28 cellular contexts compared by ENCODE assay signal in the genomic region with DNA sequence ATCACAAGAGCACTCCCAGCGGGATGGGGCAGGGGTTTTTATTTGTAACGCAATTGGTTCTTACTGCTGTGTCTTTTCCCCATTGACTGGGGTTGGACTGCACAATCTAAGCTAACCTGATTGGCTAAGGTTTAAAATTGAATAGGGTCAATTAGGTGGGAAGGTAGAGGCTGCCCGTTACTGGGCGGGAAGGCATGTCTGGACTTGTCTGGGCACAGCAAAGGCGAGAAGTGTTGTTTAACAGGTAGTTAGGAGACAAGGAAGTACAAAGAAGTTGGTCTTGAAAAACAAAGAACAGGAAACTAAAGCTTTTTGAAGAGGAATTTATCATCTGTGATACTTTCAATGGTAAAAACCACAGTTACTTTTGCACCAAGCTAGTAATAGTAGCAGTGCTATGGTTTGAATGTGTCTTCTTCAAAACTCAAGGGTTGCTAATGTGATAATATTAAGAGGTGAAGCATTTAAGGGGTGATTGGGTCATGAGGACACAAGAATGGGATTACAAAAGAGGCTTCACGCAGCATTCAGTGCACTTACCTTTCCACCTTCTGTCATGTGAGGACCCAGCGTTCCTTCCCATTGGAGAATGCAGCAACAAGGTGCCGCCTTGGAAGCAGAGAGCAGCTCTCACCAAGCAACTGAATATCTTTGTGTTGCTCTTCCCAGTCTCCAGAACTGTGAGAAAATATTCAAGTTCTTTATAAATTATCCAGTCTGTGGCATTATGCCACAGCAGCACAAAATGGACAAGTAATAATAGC.
DNase-seq lines count a peak whose midpoint lies in the region; ATAC-seq, FAIRE-seq and TF ChIP-seq lines count a peak whose summit lies in the region.
"Had no signal": no experiment of that assay in that cellular context is flagged by ENCODE, and none has a peak within 500 bp of the region (broad histone marks: within the 10 kb centered on the region; RNA-seq: fewer than 3 reads in every experiment).

No MANE protein-coding gene starts in this region.

- H3K27ac Mint-ChIP-seq in endodermal cell = no peak overlapping the region
- H3K27ac Mint-ChIP-seq in type B pancreatic cell = peak overlapping the region; percentile 5
- no peak overlapping the region for H3K27ac Mint-ChIP-seq in CD4-positive, alpha-beta T cell
- H3K27ac Mint-ChIP-seq: activated CD8-positive, alpha-beta T cell treated with anti-CD3 and anti-CD28 coated beads for 36 hours; activated naive CD8-positive, alpha-beta T cell treated with anti-CD3 and anti-CD28 coated beads, Interleukin-2, amount 50 U/mL, for 24 hours; HFFc6; mesothelial cell of epicardium; naive thymus-derived CD8-positive, alpha-beta T cell; stimulated activated effector memory CD8-positive, alpha-beta T cell treated with anti-CD3 and anti-CD28 coated beads, Interleukin-12 subunit alpha, Interleukin-12 subunit beta, amount 100 ng/mL, for 72 hours had no signal

- H3K36me3 Mint-ChIP-seq in endodermal cell (ENCODE audit: low read depth) (no peaks in the 10 kb centered on the region), type B pancreatic cell (peaks cover 4% of the 10 kb centered on the region)
- no peaks in the 10 kb centered on the region for H3K36me3 Mint-ChIP-seq in CD4-positive, alpha-beta T cell (ENCODE audit: low read depth)
- H3K36me3 Mint-ChIP-seq: brain; mesothelial cell of epicardium; naive thymus-derived CD8-positive, alpha-beta T cell; stimulated activated effector memory CD8-positive, alpha-beta T cell treated with anti-CD3 and anti-CD28 coated beads, Interleukin-12 subunit alpha, Interleukin-12 subunit beta, amount 100 ng/mL, for 72 hours had no signal

- H3K4me3 Mint-ChIP-seq in endodermal cell (no peak overlapping the region), type B pancreatic cell (no peak overlapping the region)
- no peak overlapping the region for H3K4me3 Mint-ChIP-seq in CD4-positive, alpha-beta T cell
- H3K4me3 Mint-ChIP-seq: activated CD8-positive, alpha-beta T cell treated with anti-CD3 and anti-CD28 coated beads for 36 hours; activated naive CD8-positive, alpha-beta T cell treated with anti-CD3 and anti-CD28 coated beads, Interleukin-2, amount 50 U/mL, for 24 hours; brain; HFFc6; mesothelial cell of epicardium; naive thymus-derived CD8-positive, alpha-beta T cell; stimulated activated effector memory CD8-positive, alpha-beta T cell treated with anti-CD3 and anti-CD28 coated beads, Interleukin-12 subunit alpha, Interleukin-12 subunit beta, amount 100 ng/mL, for 72 hours had no signal

- POLR2A ChIA-PET in HepG2 (lab: Yijun Ruan, JAX) = no interaction called here
- POLR2A ChIA-PET in CD4-positive, alpha-beta T cell (lab: Charles Lee) = no interaction called here

- peaks cover 93% of the 10 kb centered on the region for H3K9me3 ChIP-seq in HepG2 (ENCODE audit: low read length)
- no peaks in the 10 kb centered on the region for H3K9me3 ChIP-seq in right lobe of liver
- peaks cover 7% of the 10 kb centered on the region for H3K9me3 ChIP-seq in endodermal cell (ENCODE audit: control insufficient read depth, low read length)
- no peaks in the 10 kb centered on the region for H3K9me3 ChIP-seq in CD4-positive, alpha-beta T cell (ENCODE audit: control insufficient read depth, low read length)
- H3K9me3 ChIP-seq in testis = no peaks in the 10 kb centered on the region
- H3K9me3 ChIP-seq: heart right ventricle, left ventricle myocardium inferior, spleen had no signal

- H3K36me3 ChIP-seq in HepG2 (replicated peaks in 1 of 2; ENCODE audit: control insufficient read depth in 1 of 2, insufficient read depth in 2 of 2, low read length in 2 of 2) = no peaks in the 10 kb centered on the region
- no peaks in the 10 kb centered on the region for H3K36me3 ChIP-seq in right lobe of liver
- no peaks in the 10 kb centered on the region for H3K36me3 ChIP-seq in endodermal cell (ENCODE audit: control insufficient read depth, insufficient read depth, low read length)
- H3K36me3 ChIP-seq in testis (ENCODE audit: low read depth, missing control alignments) = no peaks in the 10 kb centered on the region
- H3K36me3 ChIP-seq: heart right ventricle, left ventricle myocardium inferior, spleen had no signal

- 21% methylated on average over 8 of the region's 8 CpGs for WGBS in HepG2 (ENCODE audit: low lambda C conversion rate)
- WGBS in right lobe of liver (ENCODE audit: insufficient coverage, low coverage, low lambda C conversion rate, missing lambda C conversion rate) = 46% methylated on average over 6 of the region's 8 CpGs
- 93 to 97% methylated on average over 7 to 8 of the region's 8 CpGs for WGBS in endodermal cell (ENCODE audit: insufficient coverage in 1 of 2, insufficient read length in 1 of 2), 2 experiments
- 86 to 87% methylated on average over 8 of the region's 8 CpGs for WGBS in testis, 2 donors

- TF ChIP-seq RAD21 in HepG2 (CRISPR knock-in tag; IDR thresholded peaks at IDR 0.05) = no peak

- in situ Hi-C loops in HepG2 (cut with HindIII; ENCODE audit: extremely low pct_ligation_motif_present, low pct_unique_long_range_greater_than_20kb) = no loop called here

- H3K4me1 ChIP-seq in HepG2 (ENCODE audit: insufficient read depth, low read length) (no peaks in the 10 kb centered on the region), right lobe of liver (no peaks in the 10 kb centered on the region), endodermal cell (ENCODE audit: control insufficient read depth, insufficient read depth, low read length) (no peaks in the 10 kb centered on the region), testis (no peaks in the 10 kb centered on the region)
- H3K4me1 ChIP-seq: heart right ventricle, left ventricle myocardium inferior, spleen had no signal

- TF ChIP-seq POLR2A in HepG2 (IDR thresholded peaks at IDR 0.05; ENCODE audit: insufficient read depth in 1 of 2, low read depth in 2 of 2, low read length in 2 of 2) (no peak), right lobe of liver (IDR thresholded peaks at IDR 0.05) (no peak), testis (IDR thresholded peaks at IDR 0.05) (no peak)

- intact Hi-C loops in HepG2 (cut with micrococcal nuclease; ENCODE audit: unreplicated experiment) = no loop called here
- intact Hi-C loops in right lobe of liver (cut with DNase I) = no loop called here
- intact Hi-C loops in CD4-positive, alpha-beta T cell (cut with DNase I, micrococcal nuclease) = no loop called here
- intact Hi-C loops in testis (cut with DNase I; ENCODE audit: low total_unique reads) = no loop called here

- no peak for TF ChIP-seq CTCF in HepG2 (CRISPR knock-in tag; IDR thresholded peaks at IDR 0.05)
- TF ChIP-seq CTCF in right lobe of liver (IDR thresholded peaks at IDR 0.05) = no peak
- no peak for TF ChIP-seq CTCF in endodermal cell (conservative IDR thresholded peaks at IDR 0.05)
- no peak for TF ChIP-seq CTCF in type B pancreatic cell (conservative IDR thresholded peaks at IDR 0.05)
- no peak for TF ChIP-seq CTCF in CD4-positive, alpha-beta T cell (IDR thresholded peaks at IDR 0.05)
- TF ChIP-seq CTCF in testis (IDR thresholded peaks at IDR 0.05) = no peak

- ATAC-seq in HepG2 = no peak
- ATAC-seq in right lobe of liver = no peak
- ATAC-seq in HG03442 (IDR thresholded peaks at IDR 0.05; ENCODE audit: unreplicated experiment) = no peak
- ATAC-seq in CD4-positive, alpha-beta T cell (ENCODE audit: poor library complexity) = no peak
- ATAC-seq: activated CD8-positive, alpha-beta T cell treated with anti-CD3 and anti-CD28 coated beads for 36 hours; activated naive CD8-positive, alpha-beta T cell treated with anti-CD3 and anti-CD28 coated beads, Interleukin-2, amount 50 U/mL, for 24 hours; heart right ventricle; naive thymus-derived CD8-positive, alpha-beta T cell; stimulated activated effector memory CD8-positive, alpha-beta T cell treated with anti-CD3 and anti-CD28 coated beads, Interleukin-12 subunit alpha, Interleukin-12 subunit beta, amount 100 ng/mL, for 72 hours had no signal

- H3K9ac ChIP-seq in HepG2 (ENCODE audit: insufficient read depth, low read depth, low read length) (no peak overlapping the region), endodermal cell (ENCODE audit: extremely low read depth, low read length, poor library complexity, severe bottlenecking) (no peak overlapping the region)

- no peak overlapping the region for H2AFZ ChIP-seq in HepG2 (ENCODE audit: low read length)

- H3K4me2 ChIP-seq in HepG2 (ENCODE audit: low read depth, low read length) = no peak overlapping the region

- no peak for FAIRE-seq in HepG2 (lab: Jason Lieb, UNC)

- H3K27ac ChIP-seq in HepG2 (ENCODE audit: extremely low read length, insufficient read depth, low read length) (no peak overlapping the region), right lobe of liver (no peak overlapping the region), endodermal cell (ENCODE audit: low read depth, low read length) (no peak overlapping the region), testis (no peak overlapping the region)
- no peak overlapping the region for H3K27ac ChIP-seq in CD4-positive, alpha-beta T cell (ENCODE audit: low read depth, low read length)
- H3K27ac ChIP-seq: heart right ventricle, left ventricle myocardium inferior, spleen had no signal

- H3K9me3 Mint-ChIP-seq in endodermal cell (peaks cover 4% of the 10 kb centered on the region), type B pancreatic cell (peaks cover 10% of the 10 kb centered on the region)
- peaks cover 6% of the 10 kb centered on the region for H3K9me3 Mint-ChIP-seq in CD4-positive, alpha-beta T cell

- no peaks in the 10 kb centered on the region for H4K20me1 ChIP-seq in HepG2 (ENCODE audit: insufficient read depth, low read length)

- no peaks in the 10 kb centered on the region for H3K27me3 Mint-ChIP-seq in endodermal cell (ENCODE audit: insufficient read depth)
- no peaks in the 10 kb centered on the region for H3K27me3 Mint-ChIP-seq in type B pancreatic cell
- H3K27me3 Mint-ChIP-seq in CD4-positive, alpha-beta T cell = no peaks in the 10 kb centered on the region
- H3K27me3 Mint-ChIP-seq: activated CD8-positive, alpha-beta T cell treated with anti-CD3 and anti-CD28 coated beads for 36 hours; activated naive CD8-positive, alpha-beta T cell treated with anti-CD3 and anti-CD28 coated beads, Interleukin-2, amount 50 U/mL, for 24 hours; naive thymus-derived CD8-positive, alpha-beta T cell had no signal

- no peaks in the 10 kb centered on the region for H3K79me2 ChIP-seq in HepG2 (ENCODE audit: insufficient read depth, low read length)

- CTCF ChIA-PET in HepG2 (lab: Yijun Ruan, JAX; ENCODE audit: low intra/inter-chr PET ratio, low total read pairs) = no interaction called here
- CTCF ChIA-PET in CD4-positive, alpha-beta T cell (lab: Charles Lee) = no interaction called here

- H3K4me3 ChIP-seq in HepG2 (replicated peaks in 1 of 3; ENCODE audit: insufficient read depth in 1 of 3, low read depth in 2 of 3, low read length in 3 of 3) (no peak overlapping the region), right lobe of liver (no peak overlapping the region), endodermal cell (ENCODE audit: low read length) (no peak overlapping the region), testis (no peak overlapping the region)
- H3K4me3 ChIP-seq: heart right ventricle, left ventricle myocardium inferior, spleen had no signal

- H3K4me1 Mint-ChIP-seq in endodermal cell = peaks cover 10% of the 10 kb centered on the region
- peaks cover 5% of the 10 kb centered on the region for H3K4me1 Mint-ChIP-seq in type B pancreatic cell (ENCODE audit: unreplicated experiment)
- H3K4me1 Mint-ChIP-seq in CD4-positive, alpha-beta T cell (ENCODE audit: low read depth) = no peaks in the 10 kb centered on the region
- H3K4me1 Mint-ChIP-seq: activated naive CD8-positive, alpha-beta T cell treated with anti-CD3 and anti-CD28 coated beads, Interleukin-2, amount 50 U/mL, for 24 hours; mesothelial cell of epicardium; naive thymus-derived CD8-positive, alpha-beta T cell; stimulated activated effector memory CD8-positive, alpha-beta T cell treated with anti-CD3 and anti-CD28 coated beads, Interleukin-12 subunit alpha, Interleukin-12 subunit beta, amount 100 ng/mL, for 72 hours had no signal

- H3K27me3 ChIP-seq in HepG2 (ENCODE audit: control insufficient read depth in 1 of 2, insufficient read depth in 2 of 2, low read length in 2 of 2) (no peaks in the 10 kb centered on the region), right lobe of liver (no peaks in the 10 kb centered on the region), endodermal cell (ENCODE audit: control insufficient read depth, insufficient read depth, low read length, poor library complexity, severe bottlenecking) (no peaks in the 10 kb centered on the region), testis (no peaks in the 10 kb centered on the region)
- no peaks in the 10 kb centered on the region for H3K27me3 ChIP-seq in CD4-positive, alpha-beta T cell (ENCODE audit: control insufficient read depth, insufficient read depth, low read length)
- H3K27me3 ChIP-seq: heart right ventricle, spleen had no signal

- DNase-seq in HepG2 (ENCODE audit: low spot score) (no peak), right lobe of liver (no peak), NCI-H748 treated with DMSO at 0.1 percent for 48 hours (lab: John Stamatoyannopoulos, UW) (peak; percentile 10), endodermal cell (peak; percentile 73), type B pancreatic cell (ENCODE audit: extremely low spot score, unreplicated experiment) (no peak), testis (no peak)
- DNase-seq in CD4-positive, alpha-beta T cell = no peak
- DNase-seq: activated CD4-positive, CD25-positive, alpha-beta regulatory T cell; activated CD8-positive, alpha-beta T cell treated with anti-CD3 and anti-CD28 coated beads for 36 hours; activated gamma-delta T cell; activated naive CD8-positive, alpha-beta T cell treated with anti-CD3 and anti-CD28 coated beads, Interleukin-2, amount 50 U/mL, for 24 hours; activated T-cell treated with anti-CD3 and anti-CD28 coated beads for 4 hours; effector CD4-positive, alpha-beta T cell; foreskin fibroblast; heart right ventricle; HFFc6; left ventricle myocardium inferior; naive thymus-derived CD8-positive, alpha-beta T cell; NCI-H1694 treated with DMSO at 0.1 percent for 48 hours; NCI-H774; retina; Right ventricle myocardium superior; spleen; stimulated activated CD4-positive, alpha-beta T cell treated with anti-CD3 and anti-CD28 coated beads, Interleukin-2, amount 100 ng/mL, for 48 hours had no signal

- TF ChIP-seq EP300 in HepG2 (IDR thresholded peaks at IDR 0.05; ENCODE audit: low read depth in 2 of 2, low read length in 2 of 2) (no peak), HepG2 (CRISPR knock-in tag; IDR thresholded peaks at IDR 0.05; ENCODE audit: borderline replicate concordance) (no peak)

- BruUV-seq in HepG2 (replicated peaks; lab: Mats Ljungman, UMichigan) = no TSS peak

Comparison
In these comparisons a context has a peak if more than half of its experiments do, and no peak if none do; other contexts are left out.
1. DNase-seq: peak in NCI-H748 treated with DMSO at 0.1 percent for 48 hours (single experiment) and endodermal cell (single experiment); none in HepG2 (single experiment), right lobe of liver (0 of 3), type B pancreatic cell (single experiment), CD4-positive, alpha-beta T cell (0 of 10) and testis (single experiment).